ENCODE assay signal across 11 cellular contexts in the genomic region with DNA sequence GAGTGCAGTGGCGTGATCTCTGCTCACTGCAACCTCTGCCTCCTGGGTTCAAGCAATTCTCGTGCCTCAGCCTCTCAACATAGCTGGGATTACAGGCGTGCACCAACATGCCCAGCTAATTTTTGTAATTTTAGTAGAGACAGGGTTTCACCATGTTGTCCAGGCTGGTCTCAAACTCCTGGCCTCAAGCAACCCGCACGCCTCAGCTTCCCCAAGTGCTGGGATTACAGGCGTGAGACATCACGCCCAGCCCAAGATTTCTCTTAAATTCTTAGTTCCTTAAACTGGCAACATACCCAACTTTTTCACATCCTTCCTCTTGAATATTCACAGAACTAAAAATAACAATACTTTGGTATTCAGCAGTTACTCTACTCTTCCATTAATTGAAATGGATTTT. TPM values are rescaled to one million over a fixed set of nuclear protein-coding genes. Genes with fewer than 3 reads are reported as not detected.
"Had no signal": no experiment of that assay in that cellular context is flagged by ENCODE, and none has a peak within 500 bp of the region (broad histone marks: within the 10 kb centered on the region; RNA-seq: fewer than 3 reads in every experiment).

No MANE protein-coding gene starts in this region.

RNA-seq across cellular contexts. Expression of a gene that starts 59.0 kb away (rescaled TPM):
- total RNA-seq: HepG2; HT1080; IMR-90; LHCN-M2; NCI-H460; PC-9; Peyer's patch; Right ventricle myocardium superior; RPMI7951; SJSA1; T-helper 1 cell treated with Interleukin-12 subunit alpha and Interleukin-12 subunit beta and Interleukin-4 antibody, amounts not matched to agents 30 ng/mL and 1 ng/mL, for 36 hours had no signal
- polyA plus RNA-seq: HepG2, IMR-90 had no signal
